ENCODE assay signal across 1 cellular context in the genomic region with DNA sequence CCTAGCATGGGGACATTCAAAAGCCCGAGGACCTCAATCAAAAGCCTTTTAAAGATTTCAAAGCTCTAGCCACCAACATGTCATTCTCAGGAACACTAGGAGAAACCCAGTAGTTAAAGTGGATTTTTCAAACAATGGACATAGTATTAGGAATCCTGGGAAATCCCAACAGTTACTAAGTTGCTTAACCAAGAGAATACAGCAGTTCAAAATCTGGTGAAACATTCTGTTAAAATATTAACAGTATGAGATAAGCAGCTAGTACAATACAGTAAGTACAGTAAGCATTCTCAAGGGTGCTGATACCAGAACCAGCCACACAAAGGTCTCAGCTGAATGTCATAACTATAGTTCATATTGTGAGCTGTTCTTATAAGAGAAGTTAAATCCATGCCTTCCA.
TF ChIP-seq lines count a peak whose summit lies in the region.

No MANE protein-coding gene starts in this region.

TF ChIP-seq in K562, 482 proteins besides CTCF, POLR2A, EP300 and RAD21 (continued from another document):
- TF ChIP-seq, protein P1, sequence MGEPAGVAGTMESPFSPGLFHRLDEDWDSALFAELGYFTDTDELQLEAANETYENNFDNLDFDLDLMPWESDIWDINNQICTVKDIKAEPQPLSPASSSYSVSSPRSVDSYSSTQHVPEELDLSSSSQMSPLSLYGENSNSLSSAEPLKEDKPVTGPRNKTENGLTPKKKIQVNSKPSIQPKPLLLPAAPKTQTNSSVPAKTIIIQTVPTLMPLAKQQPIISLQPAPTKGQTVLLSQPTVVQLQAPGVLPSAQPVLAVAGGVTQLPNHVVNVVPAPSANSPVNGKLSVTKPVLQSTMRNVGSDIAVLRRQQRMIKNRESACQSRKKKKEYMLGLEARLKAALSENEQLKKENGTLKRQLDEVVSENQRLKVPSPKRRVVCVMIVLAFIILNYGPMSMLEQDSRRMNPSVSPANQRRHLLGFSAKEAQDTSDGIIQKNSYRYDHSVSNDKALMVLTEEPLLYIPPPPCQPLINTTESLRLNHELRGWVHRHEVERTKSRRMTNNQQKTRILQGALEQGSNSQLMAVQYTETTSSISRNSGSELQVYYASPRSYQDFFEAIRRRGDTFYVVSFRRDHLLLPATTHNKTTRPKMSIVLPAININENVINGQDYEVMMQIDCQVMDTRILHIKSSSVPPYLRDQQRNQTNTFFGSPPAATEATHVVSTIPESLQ (CRISPR knock-in tag; IDR thresholded peaks at IDR 0.05): no peak
TF ChIP-seq in K562: peak in this region for 0.
